Comparison of ENCODE assay signal across 1 cellular context in genomic region chr19:18174983-18175382, GRCh38.
TF ChIP-seq lines count a peak whose summit lies in the region.

No MANE protein-coding gene starts in this region.

TF ChIP-seq in SK-N-SH, 30 proteins besides CTCF, POLR2A, EP300 and RAD21 (continued from another document):
- TF ChIP-seq FOXM1 (IDR thresholded peaks at IDR 0.05; ENCODE audit: low read depth) (no peak), ELF1 (IDR thresholded peaks at IDR 0.05) (no peak), REST (IDR thresholded peaks at IDR 0.05; ENCODE audit: low read depth, low read length) (no peak), GABPA (IDR thresholded peaks at IDR 0.05; ENCODE audit: low read depth) (no peak), FOSL2 (IDR thresholded peaks at IDR 0.05; ENCODE audit: borderline replicate concordance, low read depth) (no peak)
